ENCODE assay signal across 22 cellular contexts in genomic region chr1:150777544-150777943, GRCh38. TPM values are rescaled to one million over a fixed set of nuclear protein-coding genes. Genes with fewer than 3 reads are reported as not detected.
DNase-seq lines count a peak whose midpoint lies in the region; ATAC-seq, FAIRE-seq and TF ChIP-seq lines count a peak whose summit lies in the region.
"Had no signal": no experiment of that assay in that cellular context is flagged by ENCODE, and none has a peak within 500 bp of the region (broad histone marks: within the 10 kb centered on the region; RNA-seq: fewer than 3 reads in every experiment).

No MANE protein-coding gene starts in this region.

- no peak for TF ChIP-seq EP300 in GM12878 (IDR thresholded peaks at IDR 0.05; ENCODE audit: borderline replicate concordance in 1 of 2, control insufficient read depth in 1 of 2, low read depth in 2 of 2, low read length in 2 of 2)

- no peak for ATAC-seq in GM12878
- no peak for ATAC-seq in WTC11
- ATAC-seq in HG03432 (IDR thresholded peaks at IDR 0.05; ENCODE audit: unreplicated experiment): no peak
- ATAC-seq: SK-N-SH treated with all-trans-retinoic acid at 6 μM for 48 hours had no signal

- no peak for TF ChIP-seq POLR2A in GM12878 (IDR thresholded peaks at IDR 0.05; ENCODE audit: low read depth, low read length)

- H3K9me3 Mint-ChIP-seq in WTC11: peaks cover 6% of the 10 kb centered on the region
- H3K9me3 Mint-ChIP-seq: CD8-positive, alpha-beta memory T cell; T-helper 1 cell treated with Interleukin-12 subunit alpha and Interleukin-12 subunit beta and Interleukin-4 antibody, amounts not matched to agents 30 μg/mL and 1 μg/mL, for 36 hours had no signal

- H3K9ac ChIP-seq in BLaER1 treated with 17β-estradiol and CSF1 and Interleukin-3, amounts not matched to agents 10 nM and 100 nM: no peak overlapping the region
- no peak overlapping the region for H3K9ac ChIP-seq in GM12878 (ENCODE audit: control insufficient read depth, insufficient read depth, low read length)

- RAD21 ChIA-PET in GM12878 (lab: Charles Lee; ENCODE audit: unreplicated experiment): no interaction called here

- CTCF ChIA-PET in GM12878 (lab: Yijun Ruan, JAX) (no interaction called here), WTC11 (lab: Charles Lee) (no interaction called here)

- H3K27ac ChIP-seq in BLaER1 treated with 17β-estradiol and CSF1 and Interleukin-3, amounts not matched to agents 10 nM and 100 nM: no peak overlapping the region
- H3K27ac ChIP-seq in GM12878 (ENCODE audit: control insufficient read depth, insufficient read depth): no peak overlapping the region
- H3K27ac ChIP-seq: Peyer's patch had no signal

- peak overlapping the region in 7 of 11 experiments; percentile 8 to 47 (median 29); a peak in 11 of 22 replicates for H3K4me2 ChIP-seq in BLaER1 treated with 17β-estradiol and CSF1 and Interleukin-3, amounts not matched to agents 10 nM and 100 nM
- no peak overlapping the region for H3K4me2 ChIP-seq in GM12878 (ENCODE audit: control insufficient read depth, insufficient read depth)

- no peak overlapping the region for H2AFZ ChIP-seq in GM12878 (ENCODE audit: control insufficient read depth, low read depth, low read length)

- peaks cover 8% of the 10 kb centered on the region for H3K36me3 Mint-ChIP-seq in WTC11

- in situ Hi-C loops in GM12878 (cut with MboI): no loop called here

- peaks cover 0 to 36% (median 5%) of the 10 kb centered on the region in 10 experiments; a peak in 12 of 20 replicates for H3K4me1 ChIP-seq in BLaER1 treated with 17β-estradiol and CSF1 and Interleukin-3, amounts not matched to agents 10 nM and 100 nM
- H3K4me1 ChIP-seq in GM12878 (ENCODE audit: control insufficient read depth, insufficient read depth, low read length): no peaks in the 10 kb centered on the region
- H3K4me1 ChIP-seq: Peyer's patch had no signal

- H3K4me1 Mint-ChIP-seq in WTC11: no peaks in the 10 kb centered on the region

- H3K36me3 ChIP-seq in BLaER1 treated with 17β-estradiol and CSF1 and Interleukin-3, amounts not matched to agents 10 nM and 100 nM: no peaks in the 10 kb centered on the region
- H3K36me3 ChIP-seq in GM12878 (ENCODE audit: control insufficient read depth in 2 of 2, insufficient read depth in 2 of 2, low read length in 1 of 2): no peaks in the 10 kb centered on the region
- H3K36me3 ChIP-seq: Peyer's patch had no signal

- H3K27me3 ChIP-seq in BLaER1 treated with 17β-estradiol and CSF1 and Interleukin-3, amounts not matched to agents 10 nM and 100 nM: no peaks in the 10 kb centered on the region
- H3K27me3 ChIP-seq in GM12878 (replicated peaks in 1 of 2; ENCODE audit: control insufficient read depth in 2 of 2, insufficient read depth in 2 of 2, low read length in 1 of 2): no peaks in the 10 kb centered on the region
- H3K27me3 ChIP-seq: Peyer's patch had no signal

- H3K4me3 ChIP-seq in BLaER1 treated with 17β-estradiol and CSF1 and Interleukin-3, amounts not matched to agents 10 nM and 100 nM: no peak overlapping the region
- no peak overlapping the region for H3K4me3 ChIP-seq in GM12878
- H3K4me3 ChIP-seq: Peyer's patch had no signal

- no peaks in the 10 kb centered on the region for H3K27me3 Mint-ChIP-seq in WTC11 (ENCODE audit: low read depth)
- H3K27me3 Mint-ChIP-seq: CD8-positive, alpha-beta memory T cell had no signal

- 100% methylated on average over 2 of the region's 2 CpGs for WGBS in GM12878 (ENCODE audit: insufficient coverage, insufficient replicate concordance, low lambda C conversion rate, missing lambda C conversion rate)

- POLR2A ChIA-PET in GM12878 (lab: Charles Lee): no interaction called here
- POLR2A ChIA-PET in WTC11 (lab: Charles Lee): no interaction called here

- SMC1A ChIA-PET in GM12878 (lab: Charles Lee; ENCODE audit: uncharacterized antibody, unreplicated experiment): no interaction called here

- H4K20me1 ChIP-seq in BLaER1 treated with 17β-estradiol and CSF1 and Interleukin-3, amounts not matched to agents 10 nM and 100 nM: no peaks in the 10 kb centered on the region
- H4K20me1 ChIP-seq in GM12878 (ENCODE audit: control insufficient read depth, insufficient read depth): no peaks in the 10 kb centered on the region

- no peak for TF ChIP-seq RAD21 in GM12878 (IDR thresholded peaks at IDR 0.05; ENCODE audit: insufficient read depth, low read depth, low read length)

- no peak for TF ChIP-seq CTCF in GM12878 (IDR thresholded peaks at IDR 0.05 in 2 of 3, conservative IDR thresholded peaks at IDR 0.05 in 1 of 3; ENCODE audit: control insufficient read depth in 2 of 3, extremely low read depth in 1 of 3, insufficient read depth in 1 of 3, low read depth in 3 of 3, low read length in 3 of 3)
- no peak for TF ChIP-seq CTCF in WTC11 (IDR thresholded peaks at IDR 0.05)

- H3K9me3 ChIP-seq in BLaER1 treated with 17β-estradiol and CSF1 and Interleukin-3, amounts not matched to agents 10 nM and 100 nM (replicated peaks in 1 of 11): peaks cover 0 to 6% (median 0%) of the 10 kb centered on the region in 11 experiments; a peak in 2 of 22 replicates
- no peaks in the 10 kb centered on the region for H3K9me3 ChIP-seq in GM12878 (replicated peaks; ENCODE audit: control insufficient read depth, insufficient read depth, low read length)
- H3K9me3 ChIP-seq: Peyer's patch had no signal

- H3K79me2 ChIP-seq in GM12878 (ENCODE audit: control insufficient read depth, insufficient read depth, low read length): no peaks in the 10 kb centered on the region

- DNase-seq in GF-D8 (lab: John Stamatoyannopoulos, UW): peak; percentile 67
- DNase-seq in MV-4-11 (lab: John Stamatoyannopoulos, UW): peak; percentile 61
- no peak for DNase-seq in GM12878 (ENCODE audit: low read depth, low spot score)
- DNase-seq in GM03348 (ENCODE audit: low spot score): no peak
- DNase-seq in WTC11 (ENCODE audit: low spot score): no peak
- DNase-seq: ACHN; CD8-positive, alpha-beta memory T cell; DMS79 treated with DMSO at 0.1 percent for 48 hours; HFFc6; NCI-H1417 treated with DMSO at 0.1 percent for 48 hours; NCI-H1930; NCI-H446 treated with DMSO at 0.1 percent for 48 hours; Peyer's patch; Right ventricle myocardium superior had no signal

- H3K4me3 Mint-ChIP-seq in WTC11: no peak overlapping the region
- H3K4me3 Mint-ChIP-seq: CD8-positive, alpha-beta memory T cell; HFFc6; T-helper 1 cell treated with Interleukin-12 subunit alpha and Interleukin-12 subunit beta and Interleukin-4 antibody, amounts not matched to agents 30 μg/mL and 1 μg/mL, for 36 hours had no signal

- no TSS peak for BruUV-seq in GM12878 (replicated peaks; lab: Mats Ljungman, UMichigan)

- intact Hi-C loops in GM12878 (cut with micrococcal nuclease; ENCODE audit: unreplicated experiment): no loop called here

- no peak for FAIRE-seq in GM12878 (lab: Jason Lieb, UNC)
- FAIRE-seq: D721Med, GM12892 had no signal

- H3K27ac Mint-ChIP-seq in WTC11: no peak overlapping the region
- H3K27ac Mint-ChIP-seq: HFFc6; T-helper 1 cell treated with Interleukin-12 subunit alpha and Interleukin-12 subunit beta and Interleukin-4 antibody, amounts not matched to agents 30 μg/mL and 1 μg/mL, for 36 hours had no signal

RNA-seq across cellular contexts. Expression of gene CTSS, which starts 12.0 kb away (rescaled TPM):
- total RNA-seq in GM12878 (2013; cell fraction: nucleolus; rRNA removed): 122 and 124 TPM in 2 replicates
- total RNA-seq in GM12878 (2014; rRNA removed) (32.8 and 52.8 TPM in 2 replicates), GM12878 (2014; rRNA removed; fragmentation: Illumina TruSeq; extraction: Trizol) (75.1 and 75.2 TPM in 2 replicates), GM12878 (2021) (49.9 and 50.3 TPM in 2 replicates), WTC11 (2021) (0.66 to 1.1 TPM (median 0.71 TPM) in 3 replicates)
- 51.8 TPM for polyA plus RNA-seq in GM12878 (2011; ENCODE audit: low read depth)
- polyA plus RNA-seq in GM12878 (2011; rRNA removed) (174 and 224 TPM in 2 replicates), GM12878 (2014; fragmentation: Illumina TruSeq; extraction: Trizol) (57.7 and 77.7 TPM in 2 replicates), GM12878 (2014; fragmentation: Nextera tagmentation; extraction: Ambion mirVana) (10 to 100 TPM; 68.6 to 84.8 TPM), GM12878 (2014; rRNA removed) (52.6 and 64.0 TPM in 2 replicates), GM12878 (2016; fragmentation: Nextera tagmentation; extraction: Ambion mirVana) (10 to 100 TPM; 49.4 to 52.4 TPM)
- 87.0 TPM in 2 replicates for polyA plus RNA-seq in GM12878 (2011; cell fraction: cytosol; rRNA removed)
- polyA plus RNA-seq in GM12878 (2011; cell fraction: nucleus; rRNA removed): 20.9 and 23.9 TPM in 2 replicates
- 75.8 and 109 TPM in 2 replicates for polyA plus RNA-seq in GM12878 (2012)
- polyA minus RNA-seq in GM12878 (2011; rRNA and poly(A)+ RNA removed): 102 and 156 TPM in 2 replicates
- polyA minus RNA-seq in GM12878 (2011; cell fraction: cytosol; rRNA and poly(A)+ RNA removed): 37.6 and 40.0 TPM in 2 replicates
- polyA minus RNA-seq in GM12878 (2011; cell fraction: nucleus; rRNA and poly(A)+ RNA removed): 10.3 and 13.8 TPM in 2 replicates
- total RNA-seq: G401 had no signal

RNA-seq across cellular contexts. Expression of gene CTSK, which starts 30.5 kb away (rescaled TPM):
- total RNA-seq in GM12878 (2013; cell fraction: nucleolus; rRNA removed): 1.6 and 2.9 TPM in 2 replicates
- total RNA-seq in GM12878 (2014; rRNA removed) (0.40 and 0.87 TPM in 2 replicates), GM12878 (2014; rRNA removed; fragmentation: Illumina TruSeq; extraction: Trizol) (0.76 and 0.88 TPM in 2 replicates), GM12878 (2021) (0.77 and 0.90 TPM in 2 replicates), WTC11 (2021) (7.5 to 9.4 TPM (median 8.7 TPM) in 3 replicates)
- polyA plus RNA-seq in GM12878 (2011; ENCODE audit: low read depth): 3.2 TPM
- polyA plus RNA-seq in GM12878 (2011; rRNA removed) (1.8 and 2.2 TPM in 2 replicates), GM12878 (2014; fragmentation: Illumina TruSeq; extraction: Trizol) (1.1 TPM in 2 replicates), GM12878 (2014; fragmentation: Nextera tagmentation; extraction: Ambion mirVana) (under 1 TPM; 0.42 to 0.44 TPM), GM12878 (2014; rRNA removed) (1.9 and 3.1 TPM in 2 replicates), GM12878 (2016; fragmentation: Nextera tagmentation; extraction: Ambion mirVana) (1 to 10 TPM in 1 of 2 experiments, under 1 TPM in 1; 0.54 to 1.1 TPM)
- 1.0 and 1.4 TPM in 2 replicates for polyA plus RNA-seq in GM12878 (2011; cell fraction: cytosol; rRNA removed)
- polyA plus RNA-seq in GM12878 (2011; cell fraction: nucleus; rRNA removed): 6.0 TPM in 2 replicates
- 1.4 and 2.7 TPM in 2 replicates for polyA plus RNA-seq in GM12878 (2012)
- 0.66 and 1.6 TPM in 2 replicates for polyA minus RNA-seq in GM12878 (2011; rRNA and poly(A)+ RNA removed)
- not detected in 2 replicates for polyA minus RNA-seq in GM12878 (2011; cell fraction: cytosol; rRNA and poly(A)+ RNA removed)
- 0.60 and 1.5 TPM in 2 replicates for polyA minus RNA-seq in GM12878 (2011; cell fraction: nucleus; rRNA and poly(A)+ RNA removed)

RNA-seq across cellular contexts. Expression of gene HORMAD1, which starts 56.8 kb away (rescaled TPM):
- 0.81 TPM in 1 of 2 replicates, not detected in the other for total RNA-seq in GM12878 (2013; cell fraction: nucleolus; rRNA removed)
- total RNA-seq in GM12878 (2014; rRNA removed) (0.22 TPM in 1 of 2 replicates, not detected in the other), GM12878 (2014; rRNA removed; fragmentation: Illumina TruSeq; extraction: Trizol) (0.22 and 0.28 TPM in 2 replicates), GM12878 (2021) (not detected in 2 replicates), WTC11 (2021) (not detected in 3 replicates)
- polyA plus RNA-seq in GM12878 (2011; ENCODE audit: low read depth): not detected
- polyA plus RNA-seq in GM12878 (2011; rRNA removed) (0.08 and 0.27 TPM in 2 replicates), GM12878 (2014; fragmentation: Illumina TruSeq; extraction: Trizol) (0.78 TPM in 1 of 2 replicates, not detected in the other), GM12878 (2014; fragmentation: Nextera tagmentation; extraction: Ambion mirVana) (not detected), GM12878 (2014; rRNA removed) (0.22 TPM in 1 of 2 replicates, not detected in the other), GM12878 (2016; fragmentation: Nextera tagmentation; extraction: Ambion mirVana) (under 1 TPM in 1 of 2 experiments, not detected in 1; 0.18 TPM)
- not detected in 2 replicates for polyA plus RNA-seq in GM12878 (2011; cell fraction: cytosol; rRNA removed)
- polyA plus RNA-seq in GM12878 (2011; cell fraction: nucleus; rRNA removed): 0.27 and 0.32 TPM in 2 replicates
- 0.15 TPM in 1 of 2 replicates, not detected in the other for polyA plus RNA-seq in GM12878 (2012)
- polyA minus RNA-seq in GM12878 (2011; rRNA and poly(A)+ RNA removed): not detected in 2 replicates
- polyA minus RNA-seq in GM12878 (2011; cell fraction: cytosol; rRNA and poly(A)+ RNA removed): not detected in 2 replicates
- not detected in 2 replicates for polyA minus RNA-seq in GM12878 (2011; cell fraction: nucleus; rRNA and poly(A)+ RNA removed)
- total RNA-seq: CD8-positive, alpha-beta memory T cell; G401; H4; HFFc6; Right ventricle myocardium superior had no signal
- polyA plus RNA-seq: CD8-positive, alpha-beta memory T cell had no signal

Comparison
In these comparisons a context has a peak if more than half of its experiments do, and no peak if none do; other contexts are left out.
1. DNase-seq: peak in GF-D8 (single experiment) and MV-4-11 (single experiment); none in GM12878 (single experiment), GM03348 (single experiment) and WTC11 (single experiment).
2. RNA of gene CTSS, which starts 12.0 kb away (total RNA-seq): 32.8 to 124 TPM in GM12878; 0.66 to 1.1 TPM in WTC11; every median in the first group is over 10 times any median in the second.